ENCODE assay signal across 8 cellular contexts in genomic region chr6:84763397-84764331, GRCh38. TPM values are rescaled to one million over a fixed set of nuclear protein-coding genes. Genes with fewer than 3 reads are reported as not detected.
DNase-seq lines count a peak whose midpoint lies in the region; ATAC-seq, FAIRE-seq and TF ChIP-seq lines count a peak whose summit lies in the region.

No MANE protein-coding gene starts in this region.

- CTCF ChIA-PET in BJ (lab: Yijun Ruan, JAX) (interaction anchor here (0.9 to 1.9 kb wide), 10 partner anchors 10 to 560 kb away, joined by 3 to 9 read pairs (median 4); no protein-coding TSS in a partner anchor), OCI-LY7 (lab: Charles Lee; ENCODE audit: unreplicated experiment) (no interaction called here)

- no peak for FAIRE-seq in GM12892 (lab: Jason Lieb, UNC)

- H3K36me3 ChIP-seq in BJ (ENCODE audit: control insufficient read depth, insufficient read depth, low read length) (no peaks in the 10 kb centered on the region), colonic mucosa (no peaks in the 10 kb centered on the region), lung (ENCODE audit: control insufficient read depth in 2 of 2, insufficient read depth in 2 of 2, low read length in 2 of 2) (no peaks in the 10 kb centered on the region), uterus (no peaks in the 10 kb centered on the region), OCI-LY7 (ENCODE audit: insufficient read depth, low read length) (no peaks in the 10 kb centered on the region)

- H3K4me1 ChIP-seq in colonic mucosa (peaks cover 3% of the 10 kb centered on the region), lung (ENCODE audit: control insufficient read depth in 2 of 2, insufficient read depth in 2 of 2, low read length in 2 of 2) (peaks cover 0 to 8% of the 10 kb centered on the region in 2 donors), uterus (no peaks in the 10 kb centered on the region), OCI-LY7 (ENCODE audit: insufficient read depth, low read length, poor library complexity, severe bottlenecking) (no peaks in the 10 kb centered on the region)

- H3K9me3 ChIP-seq in colonic mucosa: no peaks in the 10 kb centered on the region
- H3K9me3 ChIP-seq in lung (ENCODE audit: control insufficient read depth in 2 of 2, insufficient read depth in 1 of 2, low read length in 1 of 2): peaks cover 0 to 17% of the 10 kb centered on the region in 2 donors
- H3K9me3 ChIP-seq in uterus: no peaks in the 10 kb centered on the region
- H3K9me3 ChIP-seq in OCI-LY7 (ENCODE audit: low read length): no peaks in the 10 kb centered on the region

- H3K4me3 ChIP-seq in BJ (ENCODE audit: low read depth, low read length) (peak overlapping the region; percentile 78), colonic mucosa (peak overlapping the region; percentile 23), lung (peak overlapping the region; percentile 1), uterus (peak overlapping the region; percentile 11 to 52), OCI-LY7 (ENCODE audit: low read depth, low read length, poor library complexity, severe bottlenecking) (no peak overlapping the region)

- no peak overlapping the region for H3K4me2 ChIP-seq in OCI-LY7 (ENCODE audit: low read length)

- intact Hi-C loops in colonic mucosa (cut with DNase I): no loop called here
- intact Hi-C loops in uterus (cut with DNase I; ENCODE audit: low total_unique reads): no loop called here
- intact Hi-C loops in OCI-LY7 (cut with micrococcal nuclease; ENCODE audit: unreplicated experiment): no loop called here

- DNase-seq in BJ (ENCODE audit: low read depth) (peak; percentile 66), NCI-H1105 treated with DMSO at 0.1 percent for 48 hours (lab: John Stamatoyannopoulos, UW) (peak; percentile 50), colonic mucosa (no peak), lung (ENCODE audit: low spot score) (no peak), uterus (peak in 1 of 2 donors; percentile 39), OCI-LY7 (ENCODE audit: low spot score) (no peak), GF-D8 (lab: John Stamatoyannopoulos, UW) (no peak), GM12892 (ENCODE audit: insufficient read length) (no peak)

- H2AFZ ChIP-seq in OCI-LY7 (ENCODE audit: low read length): no peak overlapping the region

- H3K9me2 ChIP-seq in OCI-LY7 (ENCODE audit: insufficient read depth, low read length): no peaks in the 10 kb centered on the region

- BruUV-seq in OCI-LY7 (replicated peaks; lab: Mats Ljungman, UMichigan): no TSS peak

- no peaks in the 10 kb centered on the region for H4K20me1 ChIP-seq in OCI-LY7 (ENCODE audit: insufficient read depth, low read length)

- 1 to 2% methylated on average over 93 to 97 of the region's 97 CpGs for WGBS in lung, 2 donors

- TF ChIP-seq POLR2A in uterus (IDR thresholded peaks at IDR 0.05) (no peak), GM12892 (IDR thresholded peaks at IDR 0.05; ENCODE audit: low read depth, low read length) (no peak)

- peak; percentile 31 for ATAC-seq in lung (ENCODE audit: insufficient read depth, low FRiP score)

- POLR2A ChIA-PET in BJ (lab: Charles Lee) (interaction anchor here (0.6 to 0.7 kb wide), 2 partner anchors 14 to 830 kb away, joined by 4 to 5 read pairs; partner anchors contain the start of gene SNX14), OCI-LY7 (lab: Charles Lee) (no interaction called here)

- 0 out of 2 replicates have a peak, but pooled peaks have one; percentile 13 for TF ChIP-seq CTCF in BJ (IDR thresholded peaks at IDR 0.05; ENCODE audit: insufficient read depth, low read depth, low read length)
- TF ChIP-seq CTCF in colonic mucosa (IDR thresholded peaks at IDR 0.05): no peak
- no peak for TF ChIP-seq CTCF in lung (IDR thresholded peaks at IDR 0.05; ENCODE audit: control extremely low read depth, extremely low read depth)
- no peak for TF ChIP-seq CTCF in uterus (IDR thresholded peaks at IDR 0.05)
- no peak for TF ChIP-seq CTCF in OCI-LY7 (conservative IDR thresholded peaks at IDR 0.05; ENCODE audit: low read length)

- H3K27me3 ChIP-seq in BJ (ENCODE audit: control insufficient read depth, insufficient read depth, low read length): no peaks in the 10 kb centered on the region
- H3K27me3 ChIP-seq in colonic mucosa: peaks cover 63% of the 10 kb centered on the region
- H3K27me3 ChIP-seq in lung (ENCODE audit: control insufficient read depth, insufficient read depth): peaks cover 19% of the 10 kb centered on the region
- H3K27me3 ChIP-seq in uterus: peaks cover 16 to 90% of the 10 kb centered on the region in 2 donors

- H3K9ac ChIP-seq in colonic mucosa (ENCODE audit: low read depth in 2 of 2, low read length in 2 of 2): no peak overlapping the region

- H3K27ac ChIP-seq in colonic mucosa (no peak overlapping the region), lung (ENCODE audit: low read depth in 1 of 2, low read length in 1 of 2) (peak overlapping the region in 1 of 2 donors; percentile 30), uterus (peak overlapping the region; percentile 33 to 64), OCI-LY7 (ENCODE audit: low read depth, low read length, poor library complexity, severe bottlenecking) (no peak overlapping the region)

- H3K79me2 ChIP-seq in OCI-LY7 (ENCODE audit: insufficient read depth, low read depth, low read length): no peaks in the 10 kb centered on the region

RNA-seq across cellular contexts. Expression of gene TBX18, which starts 0.7 kb away (rescaled TPM):
- polyA plus RNA-seq in BJ (2011; rRNA removed) (28.6 and 34.5 TPM in 2 replicates), lung (under 1 TPM; 0.05 to 0.18 TPM)
- 27.4 and 34.8 TPM in 2 replicates for polyA minus RNA-seq in BJ (2011; rRNA and poly(A)+ RNA removed)
- total RNA-seq in colonic mucosa (under 1 TPM; 0.25 to 0.35 TPM), lung (1 to 10 TPM in 1 of 2 donors, under 1 TPM in 1; 0.25 to 1.3 TPM), uterus (10 to 100 TPM in 1 of 4 donors, 1 to 10 TPM in 1, under 1 TPM in 2; under 0.01 to 19.9 (median 4.3) TPM), OCI-LY7 (2022) (not detected in 2 replicates)
- not detected in 2 replicates for total RNA-seq in OCI-LY7 (2014; rRNA removed; shearing (Covaris generic))
- polyA plus RNA-seq in GM12892 (2012; ENCODE audit: missing spikeins): not detected

Comparison
In these comparisons a context has a peak if more than half of its experiments do, and no peak if none do; other contexts are left out.
1. DNase-seq: peak in BJ (single experiment) and NCI-H1105 treated with DMSO at 0.1 percent for 48 hours (single experiment); none in colonic mucosa (single experiment), lung (single experiment), OCI-LY7 (single experiment), GF-D8 (single experiment) and GM12892 (single experiment).
2. H3K27ac ChIP-seq: peak in uterus (2 of 2); none in colonic mucosa (single experiment) and OCI-LY7 (single experiment).